ENCODE assay signal across 1 cellular context in genomic region chr4:73917081-73917501, GRCh38.
TF ChIP-seq lines count a peak whose summit lies in the region.

No MANE protein-coding gene starts in this region.

TF ChIP-seq in HepG2, 621 proteins besides CTCF, POLR2A, EP300 and RAD21 (continued from another document):
- TF ChIP-seq LRRFIP1 (CRISPR knock-in tag; conservative IDR thresholded peaks at IDR 0.05) (no peak), SKI (IDR thresholded peaks at IDR 0.05; ENCODE audit: partially characterized antibody) (no peak), ZNF619 (CRISPR knock-in tag; IDR thresholded peaks at IDR 0.05) (no peak), SNRNP70 (IDR thresholded peaks at IDR 0.05; ENCODE audit: low read depth, low read length) (no peak), ZNF724P (CRISPR knock-in tag; IDR thresholded peaks at IDR 0.05; ENCODE audit: borderline replicate concordance) (no peak)
